ENCODE assay signal across 1 cellular context in the genomic region with DNA sequence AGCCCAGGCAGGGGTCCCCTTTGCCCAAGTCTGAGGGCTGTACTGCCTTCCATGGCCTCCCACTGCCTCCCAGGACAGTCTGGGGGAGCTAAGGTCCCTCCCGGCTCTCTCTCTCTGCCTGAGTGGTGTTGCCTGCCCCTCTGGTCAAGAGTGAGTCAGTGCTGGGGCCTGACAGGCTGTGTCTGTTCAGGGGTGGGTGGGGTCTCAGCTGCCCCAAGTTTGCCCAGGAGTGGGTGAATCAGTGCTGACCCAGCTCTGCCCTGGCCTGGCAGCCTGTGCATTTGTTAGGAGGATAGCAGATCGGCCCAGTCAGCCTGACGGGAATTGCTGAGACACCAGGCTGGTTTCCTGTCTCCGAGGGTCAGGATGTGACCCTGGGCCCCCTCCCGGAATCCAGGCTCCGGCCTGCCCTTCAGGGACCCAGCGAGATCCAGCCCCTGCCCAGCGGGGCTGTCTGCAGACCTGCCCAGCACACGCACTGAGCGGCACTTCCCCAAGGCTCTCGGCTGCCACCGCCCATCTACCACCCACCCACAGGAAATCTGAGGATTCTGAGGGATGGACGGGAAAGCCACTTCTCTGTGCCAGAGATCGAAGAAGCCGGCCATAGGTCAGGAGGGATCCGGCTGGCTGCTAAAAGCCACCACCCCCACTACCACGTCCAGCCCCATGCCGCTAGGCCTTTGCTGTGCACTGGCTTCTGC.
TF ChIP-seq lines count a peak whose summit lies in the region.

No MANE protein-coding gene starts in this region.

TF ChIP-seq in HepG2, 621 proteins besides CTCF, POLR2A, EP300 and RAD21 (continued from another document and continues in another):
- TF ChIP-seq, protein P1, sequence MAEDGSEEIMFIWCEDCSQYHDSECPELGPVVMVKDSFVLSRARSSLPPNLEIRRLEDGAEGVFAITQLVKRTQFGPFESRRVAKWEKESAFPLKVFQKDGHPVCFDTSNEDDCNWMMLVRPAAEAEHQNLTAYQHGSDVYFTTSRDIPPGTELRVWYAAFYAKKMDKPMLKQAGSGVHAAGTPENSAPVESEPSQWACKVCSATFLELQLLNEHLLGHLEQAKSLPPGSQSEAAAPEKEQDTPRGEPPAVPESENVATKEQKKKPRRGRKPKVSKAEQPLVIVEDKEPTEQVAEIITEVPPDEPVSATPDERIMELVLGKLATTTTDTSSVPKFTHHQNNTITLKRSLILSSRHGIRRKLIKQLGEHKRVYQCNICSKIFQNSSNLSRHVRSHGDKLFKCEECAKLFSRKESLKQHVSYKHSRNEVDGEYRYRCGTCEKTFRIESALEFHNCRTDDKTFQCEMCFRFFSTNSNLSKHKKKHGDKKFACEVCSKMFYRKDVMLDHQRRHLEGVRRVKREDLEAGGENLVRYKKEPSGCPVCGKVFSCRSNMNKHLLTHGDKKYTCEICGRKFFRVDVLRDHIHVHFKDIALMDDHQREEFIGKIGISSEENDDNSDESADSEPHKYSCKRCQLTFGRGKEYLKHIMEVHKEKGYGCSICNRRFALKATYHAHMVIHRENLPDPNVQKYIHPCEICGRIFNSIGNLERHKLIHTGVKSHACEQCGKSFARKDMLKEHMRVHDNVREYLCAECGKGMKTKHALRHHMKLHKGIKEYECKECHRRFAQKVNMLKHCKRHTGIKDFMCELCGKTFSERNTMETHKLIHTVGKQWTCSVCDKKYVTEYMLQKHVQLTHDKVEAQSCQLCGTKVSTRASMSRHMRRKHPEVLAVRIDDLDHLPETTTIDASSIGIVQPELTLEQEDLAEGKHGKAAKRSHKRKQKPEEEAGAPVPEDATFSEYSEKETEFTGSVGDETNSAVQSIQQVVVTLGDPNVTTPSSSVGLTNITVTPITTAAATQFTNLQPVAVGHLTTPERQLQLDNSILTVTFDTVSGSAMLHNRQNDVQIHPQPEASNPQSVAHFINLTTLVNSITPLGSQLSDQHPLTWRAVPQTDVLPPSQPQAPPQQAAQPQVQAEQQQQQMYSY (CRISPR knock-in tag; IDR thresholded peaks at IDR 0.05), result no peak; the same call in 1 of the 2 replicates
- TF ChIP-seq ZNF460 (CRISPR knock-in tag; IDR thresholded peaks at IDR 0.05; ENCODE audit: borderline replicate concordance) (no peak), AKAP8 (CRISPR knock-in tag; IDR thresholded peaks at IDR 0.05) (0 out of 2 replicates have a peak, but pooled peaks have one; percentile 25), FOXA1 (IDR thresholded peaks at IDR 0.05) (no peak), FOXA1 (CRISPR knock-in tag; IDR thresholded peaks at IDR 0.05) (no peak), ATF5 (CRISPR knock-in tag; IDR thresholded peaks at IDR 0.05; ENCODE audit: low read depth) (no peak), MYNN (CRISPR knock-in tag; IDR thresholded peaks at IDR 0.05; ENCODE audit: low read depth) (no peak), THYN1 (CRISPR knock-in tag; IDR thresholded peaks at IDR 0.05; ENCODE audit: borderline replicate concordance, low read depth) (no peak), RERE (CRISPR knock-in tag; IDR thresholded peaks at IDR 0.05; ENCODE audit: low read depth) (no peak), GABPA (IDR thresholded peaks at IDR 0.05; ENCODE audit: low read depth, low read length) (no peak), GABPA (CRISPR knock-in tag; IDR thresholded peaks at IDR 0.05; ENCODE audit: low read depth) (peak; percentile 50), HNRNPUL1 (IDR thresholded peaks at IDR 0.05; ENCODE audit: low read depth, low read length) (no peak), ZNF670 (CRISPR knock-in tag; IDR thresholded peaks at IDR 0.05; ENCODE audit: borderline replicate concordance) (no peak), ZNF329 (CRISPR knock-in tag; IDR thresholded peaks at IDR 0.05; ENCODE audit: low read depth) (no peak), ZNF263 (CRISPR knock-in tag; IDR thresholded peaks at IDR 0.05) (no peak), RFXANK (CRISPR knock-in tag; IDR thresholded peaks at IDR 0.05) (no peak), RBM39 (IDR thresholded peaks at IDR 0.05; ENCODE audit: low read depth, low read length, poor library complexity, severe bottlenecking) (no peak), PCBP2 (optimal IDR thresholded peaks at IDR 0.05; ENCODE audit: low read depth, low read length, poor library complexity, severe bottlenecking) (no peak), KMT2B (CRISPR knock-in tag; IDR thresholded peaks at IDR 0.05) (no peak), MZF1 (CRISPR knock-in tag; IDR thresholded peaks at IDR 0.05; ENCODE audit: borderline replicate concordance) (no peak), MXI1 (IDR thresholded peaks at IDR 0.05; ENCODE audit: borderline replicate concordance, low read depth, low read length) (no peak), ZSCAN25 (CRISPR knock-in tag; IDR thresholded peaks at IDR 0.05) (no peak), ZNF496 (CRISPR knock-in tag; IDR thresholded peaks at IDR 0.05; ENCODE audit: insufficient replicate concordance) (no peak), KAT7 (CRISPR knock-in tag; IDR thresholded peaks at IDR 0.05; ENCODE audit: borderline replicate concordance) (no peak), RFX3 (CRISPR knock-in tag; IDR thresholded peaks at IDR 0.05) (no peak), CBX2 (IDR thresholded peaks at IDR 0.05; ENCODE audit: low read depth, low read length) (no peak), CBX2 (CRISPR knock-in tag; IDR thresholded peaks at IDR 0.05; ENCODE audit: low read depth) (no peak), PRDM10 (CRISPR knock-in tag; IDR thresholded peaks at IDR 0.05; ENCODE audit: low read depth) (no peak), LCORL (IDR thresholded peaks at IDR 0.05) (no peak), LCORL (CRISPR knock-in tag; IDR thresholded peaks at IDR 0.05) (peak; percentile 27; the same call in 1 of the 2 replicates), ZNF230 (CRISPR knock-in tag; IDR thresholded peaks at IDR 0.05) (no peak), ZBTB20 (CRISPR knock-in tag; IDR thresholded peaks at IDR 0.05; ENCODE audit: borderline replicate concordance, low read depth) (no peak), PHF5A (CRISPR knock-in tag; IDR thresholded peaks at IDR 0.05; ENCODE audit: low read depth, unreplicated experiment) (no peak), MAFG (CRISPR knock-in tag; IDR thresholded peaks at IDR 0.05) (no peak), ZNF747 (CRISPR knock-in tag; IDR thresholded peaks at IDR 0.05; ENCODE audit: borderline replicate concordance) (no peak), ZBTB3 (CRISPR knock-in tag; IDR thresholded peaks at IDR 0.05; ENCODE audit: borderline replicate concordance, low read depth) (no peak), ZNF781 (CRISPR knock-in tag; IDR thresholded peaks at IDR 0.05; ENCODE audit: borderline replicate concordance, not compliant biosample characterization) (no peak)
- TF ChIP-seq, protein P2, sequence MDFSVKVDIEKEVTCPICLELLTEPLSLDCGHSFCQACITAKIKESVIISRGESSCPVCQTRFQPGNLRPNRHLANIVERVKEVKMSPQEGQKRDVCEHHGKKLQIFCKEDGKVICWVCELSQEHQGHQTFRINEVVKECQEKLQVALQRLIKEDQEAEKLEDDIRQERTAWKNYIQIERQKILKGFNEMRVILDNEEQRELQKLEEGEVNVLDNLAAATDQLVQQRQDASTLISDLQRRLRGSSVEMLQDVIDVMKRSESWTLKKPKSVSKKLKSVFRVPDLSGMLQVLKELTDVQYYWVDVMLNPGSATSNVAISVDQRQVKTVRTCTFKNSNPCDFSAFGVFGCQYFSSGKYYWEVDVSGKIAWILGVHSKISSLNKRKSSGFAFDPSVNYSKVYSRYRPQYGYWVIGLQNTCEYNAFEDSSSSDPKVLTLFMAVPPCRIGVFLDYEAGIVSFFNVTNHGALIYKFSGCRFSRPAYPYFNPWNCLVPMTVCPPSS (IDR thresholded peaks at IDR 0.05), result no peak
- TF ChIP-seq, protein P3, sequence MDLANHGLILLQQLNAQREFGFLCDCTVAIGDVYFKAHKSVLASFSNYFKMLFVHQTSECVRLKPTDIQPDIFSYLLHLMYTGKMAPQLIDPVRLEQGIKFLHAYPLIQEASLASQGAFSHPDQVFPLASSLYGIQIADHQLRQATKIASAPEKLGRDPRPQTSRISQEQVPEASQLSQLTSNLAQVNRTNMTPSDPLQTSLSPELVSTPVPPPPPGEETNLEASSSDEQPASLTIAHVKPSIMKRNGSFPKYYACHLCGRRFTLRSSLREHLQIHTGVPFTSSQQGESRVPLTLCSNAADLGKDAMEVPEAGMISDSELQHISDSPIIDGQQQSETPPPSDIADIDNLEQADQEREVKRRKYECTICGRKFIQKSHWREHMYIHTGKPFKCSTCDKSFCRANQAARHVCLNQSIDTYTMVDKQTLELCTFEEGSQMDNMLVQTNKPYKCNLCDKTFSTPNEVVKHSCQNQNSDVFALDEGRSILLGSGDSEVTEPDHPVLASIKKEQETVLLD (CRISPR knock-in tag; IDR thresholded peaks at IDR 0.05; ENCODE audit: low read depth), result no peak
- TF ChIP-seq, protein P4, sequence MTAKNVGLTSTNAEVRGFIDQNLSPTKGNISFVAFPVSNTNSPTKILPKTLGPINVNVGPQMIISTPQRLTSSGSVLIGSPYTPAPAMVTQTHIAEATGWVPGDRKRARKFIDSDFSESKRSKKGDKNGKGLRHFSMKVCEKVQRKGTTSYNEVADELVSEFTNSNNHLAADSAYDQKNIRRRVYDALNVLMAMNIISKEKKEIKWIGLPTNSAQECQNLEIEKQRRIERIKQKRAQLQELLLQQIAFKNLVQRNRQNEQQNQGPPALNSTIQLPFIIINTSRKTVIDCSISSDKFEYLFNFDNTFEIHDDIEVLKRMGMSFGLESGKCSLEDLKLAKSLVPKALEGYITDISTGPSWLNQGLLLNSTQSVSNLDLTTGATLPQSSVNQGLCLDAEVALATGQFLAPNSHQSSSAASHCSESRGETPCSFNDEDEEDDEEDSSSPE (CRISPR knock-in tag; IDR thresholded peaks at IDR 0.05), result no peak
